In genomic region chr19:32781280-32781679, GRCh38 we compare ENCODE assay signal across 28 cellular contexts.
"Had no signal": no experiment of that assay in that cellular context is flagged by ENCODE, and none has a peak within 500 bp of the region (broad histone marks: within the 10 kb centered on the region; RNA-seq: fewer than 3 reads in every experiment).

No MANE protein-coding gene starts in this region.

- H3K79me2 ChIP-seq: hepatocyte had no signal

- H3K4me1 Mint-ChIP-seq: endodermal cell, immature natural killer cell, mesothelial cell of epicardium, naive B cell had no signal

- DNase-seq: colonic mucosa; cortex of kidney; effector CD8-positive, alpha-beta T cell; effector memory CD8-positive, alpha-beta T cell; endodermal cell; foreskin keratinocyte; heart left ventricle; hypothalamus; immature natural killer cell; islet precursor cell; kidney; kidney glomerular epithelial cell; left cardiac atrium; left lung; left ventricle myocardium superior; lower lobe of right lung; mesenchymal stem cell; mucosa of descending colon; naive B cell; naive thymus-derived CD8-positive, alpha-beta T cell had no signal

- H2AFZ ChIP-seq: hepatocyte had no signal

- H3K27me3 ChIP-seq: colonic mucosa, esophagus muscularis mucosa, gastroesophageal sphincter, heart left ventricle, hepatocyte, left lung had no signal

- H3K4me3 ChIP-seq: colonic mucosa, esophagus muscularis mucosa, gastroesophageal sphincter, heart left ventricle, hepatocyte, left lung, lower lobe of right lung, mucosa of descending colon had no signal

- H3K36me3 ChIP-seq: colonic mucosa, esophagus muscularis mucosa, gastroesophageal sphincter, heart left ventricle, left lung, lower lobe of right lung had no signal

- H3K4me1 ChIP-seq: colonic mucosa, esophagus muscularis mucosa, foreskin keratinocyte, gastroesophageal sphincter, heart left ventricle, left lung, lower lobe of right lung had no signal

- ATAC-seq: effector memory CD8-positive, alpha-beta T cell; foreskin keratinocyte; gastroesophageal sphincter; heart left ventricle; left cardiac atrium; left lung; left ventricle myocardium superior; lower lobe of right lung; mucosa of descending colon; naive thymus-derived CD8-positive, alpha-beta T cell had no signal

- H3K9me3 ChIP-seq: colonic mucosa, mucosa of descending colon had no signal

- H3K27ac Mint-ChIP-seq: dendritic cell treated with granulocyte-macrophage colony-stimulating factor and Interleukin-4, amounts not matched to agents 40 ng/mL and 50 ng/mL, for 4 days; effector memory CD8-positive, alpha-beta T cell; endodermal cell; immature natural killer cell; mesothelial cell of epicardium; naive B cell; naive thymus-derived CD8-positive, alpha-beta T cell had no signal

- FAIRE-seq: endometrium, endothelial cell of umbilical vein, frontal cortex, kidney had no signal

- H3K4me2 ChIP-seq: hepatocyte had no signal

- H3K4me3 Mint-ChIP-seq: dendritic cell treated with granulocyte-macrophage colony-stimulating factor and Interleukin-4, amounts not matched to agents 40 ng/mL and 50 ng/mL, for 4 days; effector memory CD8-positive, alpha-beta T cell; endodermal cell; immature natural killer cell; mesothelial cell of epicardium; naive B cell; naive thymus-derived CD8-positive, alpha-beta T cell had no signal

- H3K27me3 Mint-ChIP-seq: dendritic cell treated with granulocyte-macrophage colony-stimulating factor and Interleukin-4, amounts not matched to agents 40 ng/mL and 50 ng/mL, for 4 days had no signal

- H3K27ac ChIP-seq: colonic mucosa, esophagus muscularis mucosa, foreskin keratinocyte, gastroesophageal sphincter, heart left ventricle, hepatocyte, left lung, lower lobe of right lung had no signal
